ENCODE assay signal across 16 cellular contexts in genomic region chr11:19547044-19547443, GRCh38.
DNase-seq lines count a peak whose midpoint lies in the region; ATAC-seq and TF ChIP-seq lines count a peak whose summit lies in the region.
"Had no signal": no experiment of that assay in that cellular context is flagged by ENCODE, and none has a peak within 500 bp of the region (broad histone marks: within the 10 kb centered on the region; RNA-seq: fewer than 3 reads in every experiment).

No MANE protein-coding gene starts in this region.

- H3K27me3 Mint-ChIP-seq in H9 (ENCODE audit: low read depth): no peaks in the 10 kb centered on the region; the same call in none of the 2 replicates
- peaks cover 12% of the 10 kb centered on the region for H3K27me3 Mint-ChIP-seq in activated T-cell treated with anti-CD3 and anti-CD28 coated beads, Interleukin-2, amount 50 U/mL, for 4 hours (ENCODE audit: low read depth)

- H3K27ac ChIP-seq in H9 (ENCODE audit: insufficient read length, low read depth, low read length): no peak overlapping the region
- peak overlapping the region; percentile 19 for H3K27ac ChIP-seq in ectodermal cell (ENCODE audit: insufficient read depth, low read depth, low read length, poor library complexity, severe bottlenecking)
- no peak overlapping the region for H3K27ac ChIP-seq in ascending aorta
- H3K27ac ChIP-seq: BLaER1 treated with 17β-estradiol and CSF1 and Interleukin-3, amounts not matched to agents 10 nM and 100 nM; HL-60 had no signal

- H2BK12ac ChIP-seq in H9 (ENCODE audit: insufficient read length, low read depth, low read length): no peak overlapping the region

- H3K4me3 ChIP-seq in ectodermal cell (ENCODE audit: insufficient read depth, low read depth, low read length) (no peak overlapping the region), fibroblast of the aortic adventitia (ENCODE audit: low read depth, low read length) (no peak overlapping the region), ascending aorta (no peak overlapping the region)
- H3K4me3 ChIP-seq: BLaER1 treated with 17β-estradiol and CSF1 and Interleukin-3, amounts not matched to agents 10 nM and 100 nM; HAP-1 had no signal

- H3K9me3 Mint-ChIP-seq in H9: no peaks in the 10 kb centered on the region
- no peaks in the 10 kb centered on the region for H3K9me3 Mint-ChIP-seq in activated T-cell treated with anti-CD3 and anti-CD28 coated beads, Interleukin-2, amount 50 U/mL, for 4 hours
- H3K9me3 Mint-ChIP-seq: CD8-positive, alpha-beta T cell had no signal

- peaks cover 7 to 9% of the 10 kb centered on the region in 2 experiments for H3K4me1 Mint-ChIP-seq in H9
- H3K4me1 Mint-ChIP-seq in activated T-cell treated with anti-CD3 and anti-CD28 coated beads, Interleukin-2, amount 50 U/mL, for 4 hours (ENCODE audit: low read depth): no peaks in the 10 kb centered on the region
- H3K4me1 Mint-ChIP-seq: B cell had no signal

- H3K4me1 ChIP-seq in H9 (ENCODE audit: insufficient read depth, low read length) (0 out of 2 replicates have a peak, but pooled peaks cover 4% of the 10 kb centered on the region), ectodermal cell (ENCODE audit: control insufficient read depth, insufficient read depth, low read length) (peaks cover 38% of the 10 kb centered on the region), ascending aorta (no peaks in the 10 kb centered on the region)
- H3K4me1 ChIP-seq: HAP-1 had no signal

- no peak overlapping the region for H3K4ac ChIP-seq in H9 (ENCODE audit: low read depth, low read length)

- H3K23me2 ChIP-seq in H9 (ENCODE audit: insufficient read length, low read depth, low read length, poor library complexity, severe bottlenecking): no peaks in the 10 kb centered on the region

- H2BK5ac ChIP-seq in H9 (ENCODE audit: insufficient read length, low read length): no peak overlapping the region

- H4K5ac ChIP-seq in H9 (ENCODE audit: insufficient read length, low read depth, low read length): no peak overlapping the region

- H3K23ac ChIP-seq in H9 (ENCODE audit: insufficient read length, low read depth, low read length): no peak overlapping the region

- H2AFZ ChIP-seq in H9 (ENCODE audit: low read length): no peak overlapping the region

- no peak overlapping the region for H3K9ac ChIP-seq in H9 (ENCODE audit: extremely low read depth, insufficient read length, low read length)
- H3K9ac ChIP-seq: BLaER1 treated with 17β-estradiol and CSF1 and Interleukin-3, amounts not matched to agents 10 nM and 100 nM had no signal

- H2BK20ac ChIP-seq in H9 (ENCODE audit: low read depth, low read length, poor library complexity, severe bottlenecking): no peak overlapping the region

- no peak overlapping the region for H2AK5ac ChIP-seq in H9 (ENCODE audit: insufficient read length, low read length)

- no peak overlapping the region for H3K56ac ChIP-seq in H9 (ENCODE audit: insufficient read length, low read depth, low read length)

- no peak overlapping the region for H2BK15ac ChIP-seq in H9 (ENCODE audit: low read depth, low read length)

- no peaks in the 10 kb centered on the region for H3K79me1 ChIP-seq in H9 (ENCODE audit: insufficient read depth, low read depth, low read length, poor library complexity, severe bottlenecking)

- no CpG with 5 or more reads among the region's 3 CpGs for WGBS in H9 (ENCODE audit: extremely low coverage, insufficient read length, low lambda C conversion rate)
- WGBS in ectodermal cell, 2 experiments: 86 to 94% methylated on average over 3 of the region's 3 CpGs

- H4K91ac ChIP-seq in H9 (ENCODE audit: insufficient read length, low read depth, low read length): no peak overlapping the region

- intact Hi-C loops in sciatic nerve (cut with DNase I): no loop called here
- intact Hi-C loops in ascending aorta (cut with DNase I): no loop called here

- H3K36me3 ChIP-seq in ectodermal cell (ENCODE audit: control insufficient read depth, insufficient read depth, low read length) (no peaks in the 10 kb centered on the region), ascending aorta (no peaks in the 10 kb centered on the region)
- H3K36me3 ChIP-seq: BLaER1 treated with 17β-estradiol and CSF1 and Interleukin-3, amounts not matched to agents 10 nM and 100 nM; HAP-1 had no signal

- H4K20me1 ChIP-seq in H9 (ENCODE audit: control insufficient read depth, insufficient read depth, insufficient read length): no peaks in the 10 kb centered on the region
- H4K20me1 ChIP-seq: BLaER1 treated with 17β-estradiol and CSF1 and Interleukin-3, amounts not matched to agents 10 nM and 100 nM had no signal

- no peak overlapping the region for H3K4me2 ChIP-seq in H9 (ENCODE audit: insufficient read depth, insufficient read length, low read length)

- no peak overlapping the region for H2BK120ac ChIP-seq in H9 (ENCODE audit: low read depth, low read length, poor library complexity, severe bottlenecking)

- H3K27ac Mint-ChIP-seq in H9: no peak overlapping the region
- H3K27ac Mint-ChIP-seq: B cell; CD8-positive, alpha-beta T cell had no signal

- no peak for TF ChIP-seq CTCF in H9 (conservative IDR thresholded peaks at IDR 0.05)
- no peak for TF ChIP-seq CTCF in fibroblast of the aortic adventitia (IDR thresholded peaks at IDR 0.05; ENCODE audit: insufficient read depth, low read length)
- TF ChIP-seq CTCF in ascending aorta (IDR thresholded peaks at IDR 0.05): no peak

- no peak overlapping the region for H4K8ac ChIP-seq in H9 (replicated peaks; ENCODE audit: insufficient read length, low read depth, low read length)

- H3T11ph ChIP-seq in H9 (ENCODE audit: low read length): no peak overlapping the region

- no peak overlapping the region for H3K18ac ChIP-seq in H9 (ENCODE audit: insufficient read length, low read depth, low read length)

- H3K9me3 ChIP-seq in H9 (ENCODE audit: control insufficient read depth, low read depth, low read length): no peaks in the 10 kb centered on the region
- H3K9me3 ChIP-seq in ectodermal cell (ENCODE audit: control insufficient read depth, low read length): no peaks in the 10 kb centered on the region
- H3K9me3 ChIP-seq in ascending aorta: no peaks in the 10 kb centered on the region
- H3K9me3 ChIP-seq: BLaER1 treated with 17β-estradiol and CSF1 and Interleukin-3, amounts not matched to agents 10 nM and 100 nM; HAP-1 had no signal

- no peaks in the 10 kb centered on the region for H3K36me3 Mint-ChIP-seq in H9 (ENCODE audit: insufficient read depth in 1 of 3, low read depth in 3 of 3)
- H3K36me3 Mint-ChIP-seq in activated T-cell treated with anti-CD3 and anti-CD28 coated beads, Interleukin-2, amount 50 U/mL, for 4 hours (ENCODE audit: insufficient read depth): no peaks in the 10 kb centered on the region
- H3K36me3 Mint-ChIP-seq: CD8-positive, alpha-beta T cell had no signal

- no peaks in the 10 kb centered on the region for H3K79me2 ChIP-seq in H9 (ENCODE audit: insufficient read depth, low read length)

- H3K27me3 ChIP-seq in H9 (ENCODE audit: insufficient read depth, low read length) (no peaks in the 10 kb centered on the region; the same call in 1 of the 2 replicates), ectodermal cell (ENCODE audit: control insufficient read depth, insufficient read depth, low read length, poor library complexity, severe bottlenecking) (no peaks in the 10 kb centered on the region), ascending aorta (no peaks in the 10 kb centered on the region)
- H3K27me3 ChIP-seq: BLaER1 treated with 17β-estradiol and CSF1 and Interleukin-3, amounts not matched to agents 10 nM and 100 nM had no signal

- no peak for DNase-seq in H9
- peak; percentile 21 for DNase-seq in fibroblast of the aortic adventitia (ENCODE audit: low read depth)
- no peak for DNase-seq in sciatic nerve (ENCODE audit: low spot score)
- no peak for DNase-seq in activated T-cell treated with anti-CD3 and anti-CD28 coated beads, Interleukin-2, amount 50 U/mL, for 4 hours
- DNase-seq in activated CD4-positive, CD25-positive, alpha-beta regulatory T cell treated with anti-CD3 and anti-CD28 coated beads, Interleukin-2, amount 50 U/mL, for 72 hours: no peak
- DNase-seq in ascending aorta (ENCODE audit: low spot score in 2 of 2): no peak
- DNase-seq: Calu3; CD8-positive, alpha-beta T cell; DMS79 treated with DMSO at 0.1 percent for 48 hours; GF-D8; GOT3 had no signal

- H3K4me3 Mint-ChIP-seq in H9: no peak overlapping the region
- H3K4me3 Mint-ChIP-seq in activated T-cell treated with anti-CD3 and anti-CD28 coated beads, Interleukin-2, amount 50 U/mL, for 4 hours: no peak overlapping the region
- H3K4me3 Mint-ChIP-seq: B cell; CD8-positive, alpha-beta T cell had no signal

- peak overlapping the region; percentile 12; the same call in 1 of the 2 replicates for H3K14ac ChIP-seq in H9 (ENCODE audit: insufficient read depth, low read length)

- peak; percentile 70 for ATAC-seq in sciatic nerve
- ATAC-seq in activated T-cell treated with anti-CD3 and anti-CD28 coated beads, Interleukin-2, amount 50 U/mL, for 4 hours: no peak
- ATAC-seq: CD8-positive, alpha-beta T cell had no signal
